Comparison of ENCODE assay signal across 25 cellular contexts in genomic region chr20:4502756-4503155, GRCh38.
"Had no signal": no experiment of that assay in that cellular context is flagged by ENCODE, and none has a peak within 500 bp of the region (broad histone marks: within the 10 kb centered on the region; RNA-seq: fewer than 3 reads in every experiment).

No MANE protein-coding gene starts in this region.

- H3K4me1 Mint-ChIP-seq: activated CD4-positive, alpha-beta T cell treated with anti-CD3 and anti-CD28 coated beads, Interleukin-2, amount 10 ng/mL, durations not matched to agents 24 days and 14 days; activated naive CD4-positive, alpha-beta T cell treated with anti-CD3 and anti-CD28 coated beads, Interleukin-2, amount 50 U/mL, for 24 hours; activated naive CD8-positive, alpha-beta T cell treated with anti-CD3 and anti-CD28 coated beads, Interleukin-2, amount 10 ng/mL, durations not matched to agents 7 days and 5 days had no signal

- H3K27me3 ChIP-seq: body of pancreas had no signal

- H2AFZ ChIP-seq: PC-9 had no signal

- H3K4me3 ChIP-seq: body of pancreas, PC-9 had no signal

- H3K36me3 Mint-ChIP-seq: activated naive CD4-positive, alpha-beta T cell treated with anti-CD3 and anti-CD28 coated beads, Interleukin-2, amount 50 U/mL, for 24 hours; activated naive CD8-positive, alpha-beta T cell treated with anti-CD3 and anti-CD28 coated beads, Interleukin-2, amount 10 ng/mL, durations not matched to agents 7 days and 5 days had no signal

- H3K9ac ChIP-seq: KMS-11 had no signal

- DNase-seq: activated CD4-positive, alpha-beta T cell treated with anti-CD3 and anti-CD28 coated beads, Interleukin-2, amount 10 ng/mL, durations not matched to agents 24 days and 14 days; activated CD4-positive, alpha-beta T cell treated with anti-CD3 and anti-CD28 coated beads, Interleukin-2, amount 50 U/mL, for 4 hours; activated CD8-positive, alpha-beta T cell treated with anti-CD3 and anti-CD28 coated beads, Interleukin-2, amount 10 ng/mL, durations not matched to agents 7 days and 5 days; activated gamma-delta T cell; activated naive CD4-positive, alpha-beta T cell treated with Interleukin-2 at 50 U/mL for 16 hours; activated naive CD8-positive, alpha-beta T cell treated with anti-CD3 and anti-CD28 coated beads, Interleukin-2, amount 10 ng/mL, durations not matched to agents 7 days and 5 days; activated T-cell treated with anti-CD3 and anti-CD28 coated beads, Interleukin-2, amount 50 U/mL, for 24 hours; body of pancreas; central memory CD4-positive, alpha-beta T cell; NCI-H1105; NCI-H1417 treated with DMSO at 0.1 percent for 48 hours; NCI-H187 treated with DMSO at 0.1 percent for 48 hours; NCI-H2081; NCI-H345; NCI-H524 treated with DMSO at 0.1 percent for 48 hours; Right ventricle myocardium superior; SW 1271 had no signal

- FAIRE-seq: astrocyte, RCC 7860, TTC549 had no signal

- H3K4me1 ChIP-seq: body of pancreas had no signal

- H3K9me3 Mint-ChIP-seq: activated T-cell treated with anti-CD3 and anti-CD28 coated beads, Interleukin-2, amount 50 U/mL, for 24 hours; activated T-helper 2 cell treated with anti-CD3 and anti-CD28 coated beads, Interferon-gamma antibody, Interleukin-2, Interleukin-4, amounts not matched to agents 10 μg/mL and 5 μg/mL and 100 μg/mL, durations not matched to agents 14 hours and 24 hours and 36 hours had no signal

- H3K27ac ChIP-seq: body of pancreas, KMS-11, PC-9, RWPE1 had no signal

- H3K4me3 Mint-ChIP-seq: activated CD4-positive, alpha-beta T cell treated with anti-CD3 and anti-CD28 coated beads, Interleukin-2, amount 10 ng/mL, durations not matched to agents 24 days and 14 days; activated CD8-positive, alpha-beta T cell treated with anti-CD3 and anti-CD28 coated beads, Interleukin-2, amount 10 ng/mL, durations not matched to agents 7 days and 5 days; activated naive CD4-positive, alpha-beta T cell treated with anti-CD3 and anti-CD28 coated beads, Interleukin-2, amount 50 U/mL, for 24 hours; activated naive CD8-positive, alpha-beta T cell treated with anti-CD3 and anti-CD28 coated beads, Interleukin-2, amount 10 ng/mL, durations not matched to agents 7 days and 5 days; activated T-cell treated with anti-CD3 and anti-CD28 coated beads, Interleukin-2, amount 50 U/mL, for 24 hours had no signal

- H3K4me2 ChIP-seq: KMS-11, PC-9 had no signal

- H3K27ac Mint-ChIP-seq: activated CD4-positive, alpha-beta T cell treated with anti-CD3 and anti-CD28 coated beads, Interleukin-2, amount 10 ng/mL, durations not matched to agents 24 days and 14 days; activated CD8-positive, alpha-beta T cell treated with anti-CD3 and anti-CD28 coated beads, Interleukin-2, amount 10 ng/mL, durations not matched to agents 7 days and 5 days; activated naive CD4-positive, alpha-beta T cell treated with anti-CD3 and anti-CD28 coated beads, Interleukin-2, amount 50 U/mL, for 24 hours; activated naive CD8-positive, alpha-beta T cell treated with anti-CD3 and anti-CD28 coated beads, Interleukin-2, amount 10 ng/mL, durations not matched to agents 7 days and 5 days; activated T-cell treated with anti-CD3 and anti-CD28 coated beads, Interleukin-2, amount 50 U/mL, for 24 hours; activated T-helper 2 cell treated with anti-CD3 and anti-CD28 coated beads, Interferon-gamma antibody, Interleukin-2, Interleukin-4, amounts not matched to agents 10 μg/mL and 5 μg/mL and 100 μg/mL, durations not matched to agents 14 hours and 24 hours and 36 hours had no signal

- ATAC-seq: activated CD8-positive, alpha-beta T cell treated with anti-CD3 and anti-CD28 coated beads, Interleukin-2, amount 10 ng/mL, durations not matched to agents 7 days and 5 days; body of pancreas had no signal
